In the genomic region with DNA sequence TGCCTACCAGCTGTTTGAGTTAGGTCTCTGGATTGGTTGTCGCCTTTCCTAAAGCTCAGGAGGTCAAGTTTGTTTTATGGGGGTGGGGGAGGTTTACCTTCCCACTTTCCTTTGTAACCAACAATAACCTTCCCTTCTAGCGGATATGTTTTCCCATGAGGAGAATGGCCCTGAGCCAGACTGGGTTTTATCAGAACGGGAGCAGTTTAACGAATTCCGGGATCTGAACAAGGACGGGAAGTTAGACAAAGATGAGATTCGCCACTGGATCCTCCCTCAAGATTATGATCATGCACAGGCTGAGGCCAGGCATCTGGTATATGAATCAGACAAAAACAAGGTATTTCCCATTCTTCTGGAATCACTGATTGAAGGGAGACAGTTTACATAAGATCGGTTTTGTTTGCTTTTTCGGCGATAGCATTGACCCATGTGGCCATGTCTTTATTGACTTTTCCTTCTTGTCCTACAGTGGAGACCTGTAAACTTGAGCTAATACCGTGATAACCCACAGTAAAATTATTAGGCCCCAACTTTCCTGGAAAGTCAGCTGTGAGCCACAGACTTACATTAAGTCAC, we compare ENCODE assay signal across 1 cellular context.
TF ChIP-seq lines count a peak whose summit lies in the region.
"Not testable (repeated sequence)": the region's sequence is repeated elsewhere in the genome, so short reads cannot be mapped to it uniquely, and the experiment has no call there.

No MANE protein-coding gene starts in this region.

TF ChIP-seq in HepG2, 621 proteins besides CTCF, POLR2A, EP300 and RAD21 (continued from another document):
- TF ChIP-seq, protein P1, sequence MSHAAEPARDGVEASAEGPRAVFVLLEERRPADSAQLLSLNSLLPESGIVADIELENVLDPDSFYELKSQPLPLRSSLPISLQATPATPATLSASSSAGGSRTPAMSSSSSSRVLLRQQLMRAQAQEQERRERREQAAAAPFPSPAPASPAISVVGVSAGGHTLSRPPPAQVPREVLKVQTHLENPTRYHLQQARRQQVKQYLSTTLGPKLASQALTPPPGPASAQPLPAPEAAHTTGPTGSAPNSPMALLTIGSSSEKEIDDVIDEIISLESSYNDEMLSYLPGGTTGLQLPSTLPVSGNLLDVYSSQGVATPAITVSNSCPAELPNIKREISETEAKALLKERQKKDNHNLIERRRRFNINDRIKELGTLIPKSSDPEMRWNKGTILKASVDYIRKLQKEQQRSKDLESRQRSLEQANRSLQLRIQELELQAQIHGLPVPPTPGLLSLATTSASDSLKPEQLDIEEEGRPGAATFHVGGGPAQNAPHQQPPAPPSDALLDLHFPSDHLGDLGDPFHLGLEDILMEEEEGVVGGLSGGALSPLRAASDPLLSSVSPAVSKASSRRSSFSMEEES (CRISPR knock-in tag; IDR thresholded peaks at IDR 0.05): 0 out of 2 replicates have a peak, but pooled peaks have one; percentile 39
- TF ChIP-seq ZMYM4 (CRISPR knock-in tag; IDR thresholded peaks at IDR 0.05) (peak; percentile 45; the same call in 1 of the 2 replicates), KAT2B (IDR thresholded peaks at IDR 0.05; ENCODE audit: borderline replicate concordance, low read depth, low read length) (peak; percentile 72; the same call in 1 of the 2 replicates), HOMEZ (CRISPR knock-in tag; IDR thresholded peaks at IDR 0.05; ENCODE audit: low read depth) (peak; percentile 69; the same call in 1 of the 2 replicates), ZNF24 (IDR thresholded peaks at IDR 0.05) (peak; percentile 51; the same call in 1 of the 2 replicates), ERF (CRISPR knock-in tag; IDR thresholded peaks at IDR 0.05) (peak; percentile 67), FOXA1 (IDR thresholded peaks at IDR 0.05) (peak; percentile 90), FOXA1 (CRISPR knock-in tag; IDR thresholded peaks at IDR 0.05) (peak; percentile 97), MEIS2 (CRISPR knock-in tag; IDR thresholded peaks at IDR 0.05) (peak; percentile 79), CCDC6 (CRISPR knock-in tag; IDR thresholded peaks at IDR 0.05) (peak; percentile 49; the same call in 1 of the 2 replicates), UBTF (CRISPR knock-in tag; IDR thresholded peaks at IDR 0.05) (0 out of 2 replicates have a peak, but pooled peaks have one; percentile 19), FOSL2 (CRISPR knock-in tag; IDR thresholded peaks at IDR 0.05) (peak; percentile 77), ZNF12 (CRISPR knock-in tag; IDR thresholded peaks at IDR 0.05) (0 out of 2 replicates have a peak, but pooled peaks have one; percentile 72), PITX1 (CRISPR knock-in tag; IDR thresholded peaks at IDR 0.05) (peak; percentile 62; the same call in 1 of the 2 replicates), HHEX (CRISPR knock-in tag; IDR thresholded peaks at IDR 0.05) (peak; percentile 97), MAZ (CRISPR knock-in tag; IDR thresholded peaks at IDR 0.05; ENCODE audit: low read depth) (0 out of 2 replicates have a peak, but pooled peaks have one; percentile 29), RNF2 (conservative IDR thresholded peaks at IDR 0.05; ENCODE audit: low read depth) (peak; percentile 46; the same call in 1 of the 2 replicates), FOXJ3 (CRISPR knock-in tag; IDR thresholded peaks at IDR 0.05; ENCODE audit: borderline replicate concordance) (peak; percentile 72; the same call in 1 of the 2 replicates), CEBPG (CRISPR knock-in tag; IDR thresholded peaks at IDR 0.05) (0 out of 2 replicates have a peak, but pooled peaks have one; percentile 6), SALL1 (CRISPR knock-in tag; IDR thresholded peaks at IDR 0.05) (peak; percentile 75; the same call in 1 of the 2 replicates), FOXP1 (CRISPR knock-in tag; IDR thresholded peaks at IDR 0.05) (peak; percentile 53), HMG20B (CRISPR knock-in tag; conservative IDR thresholded peaks at IDR 0.05) (peak; percentile 94), FOXP4 (CRISPR knock-in tag; IDR thresholded peaks at IDR 0.05) (peak; percentile 76), HDAC1 (CRISPR knock-in tag; IDR thresholded peaks at IDR 0.05) (peak; percentile 67), KLF16 (CRISPR knock-in tag; IDR thresholded peaks at IDR 0.05) (peak in 1 of 2 experiments; percentile 44; a peak in 1 of 4 replicates), ONECUT2 (CRISPR knock-in tag; IDR thresholded peaks at IDR 0.05) (peak; percentile 78; the same call in 1 of the 2 replicates)
- TF ChIP-seq, protein P2, sequence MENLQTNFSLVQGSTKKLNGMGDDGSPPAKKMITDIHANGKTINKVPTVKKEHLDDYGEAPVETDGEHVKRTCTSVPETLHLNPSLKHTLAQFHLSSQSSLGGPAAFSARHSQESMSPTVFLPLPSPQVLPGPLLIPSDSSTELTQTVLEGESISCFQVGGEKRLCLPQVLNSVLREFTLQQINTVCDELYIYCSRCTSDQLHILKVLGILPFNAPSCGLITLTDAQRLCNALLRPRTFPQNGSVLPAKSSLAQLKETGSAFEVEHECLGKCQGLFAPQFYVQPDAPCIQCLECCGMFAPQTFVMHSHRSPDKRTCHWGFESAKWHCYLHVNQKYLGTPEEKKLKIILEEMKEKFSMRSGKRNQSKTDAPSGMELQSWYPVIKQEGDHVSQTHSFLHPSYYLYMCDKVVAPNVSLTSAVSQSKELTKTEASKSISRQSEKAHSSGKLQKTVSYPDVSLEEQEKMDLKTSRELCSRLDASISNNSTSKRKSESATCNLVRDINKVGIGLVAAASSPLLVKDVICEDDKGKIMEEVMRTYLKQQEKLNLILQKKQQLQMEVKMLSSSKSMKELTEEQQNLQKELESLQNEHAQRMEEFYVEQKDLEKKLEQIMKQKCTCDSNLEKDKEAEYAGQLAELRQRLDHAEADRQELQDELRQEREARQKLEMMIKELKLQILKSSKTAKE (CRISPR knock-in tag; IDR thresholded peaks at IDR 0.05; ENCODE audit: borderline replicate concordance): peak; percentile 94
- not testable (repeated sequence) for TF ChIP-seq MAZ (IDR thresholded peaks at IDR 0.05; ENCODE audit: borderline replicate concordance, low read depth, low read length); FOXP1 (IDR thresholded peaks at IDR 0.05)
